Comparison of ENCODE assay signal across 17 cellular contexts in the genomic region with DNA sequence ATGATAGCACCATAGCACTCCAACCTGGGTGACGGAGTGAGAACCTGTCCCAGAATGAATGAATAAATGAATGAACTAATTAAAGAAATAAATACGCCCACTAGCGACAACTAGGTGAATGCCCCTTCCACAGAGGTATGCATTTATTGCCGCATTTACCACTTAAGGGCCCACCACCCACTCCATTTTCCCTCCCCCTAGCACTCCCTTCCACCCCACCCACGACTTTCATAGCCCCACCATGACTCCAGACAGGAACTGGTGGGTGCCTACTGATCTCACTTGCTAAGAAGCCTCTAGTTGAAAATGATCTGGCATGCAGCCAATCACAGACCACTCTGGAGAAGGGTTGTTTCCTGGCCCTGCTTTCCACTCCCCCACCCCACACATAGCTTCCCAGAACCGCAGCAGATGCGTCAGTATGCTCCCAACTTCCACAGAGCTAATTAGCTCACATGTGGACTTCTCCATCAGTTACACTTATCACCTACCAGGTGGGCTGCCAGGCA.
"Had no signal": no experiment of that assay in that cellular context is flagged by ENCODE, and none has a peak within 500 bp of the region (broad histone marks: within the 10 kb centered on the region; RNA-seq: fewer than 3 reads in every experiment).

No MANE protein-coding gene starts in this region.

- H3K4me3 ChIP-seq: lung, sigmoid colon, skin epidermis, stomach, thoracic aorta, transverse colon had no signal

- ATAC-seq: foreskin keratinocyte; left cardiac atrium; left ventricle myocardium superior; natural killer cell treated with Interleukin-12 subunit alpha and Interleukin-12 subunit beta and Interleukin-15 and Interleukin-18, amount 100 ng/mL, for 72 hours had no signal

- H3K27ac ChIP-seq: foreskin keratinocyte, sigmoid colon, skin epidermis, stomach, thoracic aorta, transverse colon had no signal

- H3K27ac Mint-ChIP-seq: dendritic cell treated with granulocyte-macrophage colony-stimulating factor and Interleukin-4, amounts not matched to agents 40 ng/mL and 50 ng/mL, for 4 days; natural killer cell treated with Interleukin-12 subunit alpha and Interleukin-12 subunit beta and Interleukin-15 and Interleukin-18, amount 100 ng/mL, for 72 hours had no signal

- H3K9me3 ChIP-seq: sigmoid colon, stomach, thoracic aorta, transverse colon had no signal

- H3K4me3 Mint-ChIP-seq: dendritic cell treated with granulocyte-macrophage colony-stimulating factor and Interleukin-4, amounts not matched to agents 40 ng/mL and 50 ng/mL, for 4 days; natural killer cell treated with Interleukin-12 subunit alpha and Interleukin-12 subunit beta and Interleukin-15 and Interleukin-18, amount 100 ng/mL, for 72 hours had no signal

- H3K36me3 Mint-ChIP-seq: natural killer cell treated with Interleukin-12 subunit alpha and Interleukin-12 subunit beta and Interleukin-15 and Interleukin-18, amount 100 ng/mL, for 72 hours had no signal

- H3K9me3 Mint-ChIP-seq: dendritic cell treated with granulocyte-macrophage colony-stimulating factor and Interleukin-4, amounts not matched to agents 40 ng/mL and 50 ng/mL, for 4 days; natural killer cell treated with Interleukin-12 subunit alpha and Interleukin-12 subunit beta and Interleukin-15 and Interleukin-18, amount 100 ng/mL, for 72 hours had no signal

- H3K27me3 Mint-ChIP-seq: dendritic cell treated with granulocyte-macrophage colony-stimulating factor and Interleukin-4, amounts not matched to agents 40 ng/mL and 50 ng/mL, for 4 days had no signal

- DNase-seq: foreskin keratinocyte; kidney; left cardiac atrium; left ventricle myocardium superior; mesenchymal stem cell; midbrain; sigmoid colon; stimulated activated CD4-positive, alpha-beta T cell treated with anti-CD3 and anti-CD28 coated beads, Interleukin-12 subunit alpha, Interleukin-12 subunit beta, amount 100 ng/mL, for 4 hours; stimulated activated naive CD4-positive, alpha-beta T cell; stomach; substantia nigra; transverse colon had no signal

- H3K4me1 ChIP-seq: foreskin keratinocyte, sigmoid colon, stomach, transverse colon had no signal

- H3K27me3 ChIP-seq: foreskin keratinocyte, sigmoid colon, transverse colon had no signal

- H3K36me3 ChIP-seq: sigmoid colon, stomach, thoracic aorta, transverse colon had no signal
